ENCODE assay signal across 1 cellular context in the genomic region with DNA sequence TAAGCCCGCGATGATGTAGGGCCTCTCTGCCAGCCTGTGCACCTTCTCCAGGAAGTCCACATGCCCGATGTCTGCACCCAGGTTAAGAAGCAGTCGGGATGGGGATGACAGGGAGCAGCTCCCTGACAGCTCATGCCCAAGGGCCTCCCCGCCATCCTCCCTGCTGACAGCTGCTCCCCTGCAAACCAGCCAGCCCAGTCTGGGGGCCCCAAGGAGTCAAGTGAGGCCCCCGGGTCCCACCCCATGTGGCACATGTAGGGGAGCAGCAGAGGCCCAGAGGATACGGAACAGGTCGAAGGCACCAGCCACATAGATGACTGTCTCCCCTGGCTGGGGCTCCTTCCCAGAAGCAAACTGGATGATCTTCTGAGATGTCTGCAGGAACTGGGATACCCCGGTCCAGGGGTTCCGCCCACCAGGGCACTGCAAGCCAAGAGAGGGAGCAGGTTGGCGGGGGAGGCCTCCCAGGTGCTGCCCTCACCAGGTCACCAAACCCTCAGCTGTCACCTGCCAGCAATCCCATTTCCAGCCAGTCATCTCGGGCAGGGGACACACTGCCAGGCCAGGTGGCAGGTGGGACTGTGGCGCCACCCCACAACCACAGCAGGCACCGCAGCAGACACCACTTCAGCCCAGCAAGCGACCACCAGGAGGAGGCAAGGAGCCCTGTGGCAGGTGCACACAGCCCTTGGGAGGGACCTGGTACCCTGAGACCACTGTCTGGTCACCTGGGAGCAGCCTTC.
TF ChIP-seq lines count a peak whose summit lies in the region.

No MANE protein-coding gene starts in this region.

TF ChIP-seq in HCT116, 20 proteins besides CTCF, POLR2A, EP300 and RAD21 (continued from another document):
- TF ChIP-seq, protein P1, sequence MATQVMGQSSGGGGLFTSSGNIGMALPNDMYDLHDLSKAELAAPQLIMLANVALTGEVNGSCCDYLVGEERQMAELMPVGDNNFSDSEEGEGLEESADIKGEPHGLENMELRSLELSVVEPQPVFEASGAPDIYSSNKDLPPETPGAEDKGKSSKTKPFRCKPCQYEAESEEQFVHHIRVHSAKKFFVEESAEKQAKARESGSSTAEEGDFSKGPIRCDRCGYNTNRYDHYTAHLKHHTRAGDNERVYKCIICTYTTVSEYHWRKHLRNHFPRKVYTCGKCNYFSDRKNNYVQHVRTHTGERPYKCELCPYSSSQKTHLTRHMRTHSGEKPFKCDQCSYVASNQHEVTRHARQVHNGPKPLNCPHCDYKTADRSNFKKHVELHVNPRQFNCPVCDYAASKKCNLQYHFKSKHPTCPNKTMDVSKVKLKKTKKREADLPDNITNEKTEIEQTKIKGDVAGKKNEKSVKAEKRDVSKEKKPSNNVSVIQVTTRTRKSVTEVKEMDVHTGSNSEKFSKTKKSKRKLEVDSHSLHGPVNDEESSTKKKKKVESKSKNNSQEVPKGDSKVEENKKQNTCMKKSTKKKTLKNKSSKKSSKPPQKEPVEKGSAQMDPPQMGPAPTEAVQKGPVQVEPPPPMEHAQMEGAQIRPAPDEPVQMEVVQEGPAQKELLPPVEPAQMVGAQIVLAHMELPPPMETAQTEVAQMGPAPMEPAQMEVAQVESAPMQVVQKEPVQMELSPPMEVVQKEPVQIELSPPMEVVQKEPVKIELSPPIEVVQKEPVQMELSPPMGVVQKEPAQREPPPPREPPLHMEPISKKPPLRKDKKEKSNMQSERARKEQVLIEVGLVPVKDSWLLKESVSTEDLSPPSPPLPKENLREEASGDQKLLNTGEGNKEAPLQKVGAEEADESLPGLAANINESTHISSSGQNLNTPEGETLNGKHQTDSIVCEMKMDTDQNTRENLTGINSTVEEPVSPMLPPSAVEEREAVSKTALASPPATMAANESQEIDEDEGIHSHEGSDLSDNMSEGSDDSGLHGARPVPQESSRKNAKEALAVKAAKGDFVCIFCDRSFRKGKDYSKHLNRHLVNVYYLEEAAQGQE (IDR thresholded peaks at IDR 0.05; ENCODE audit: low read depth) = no peak
- TF ChIP-seq, protein P2, sequence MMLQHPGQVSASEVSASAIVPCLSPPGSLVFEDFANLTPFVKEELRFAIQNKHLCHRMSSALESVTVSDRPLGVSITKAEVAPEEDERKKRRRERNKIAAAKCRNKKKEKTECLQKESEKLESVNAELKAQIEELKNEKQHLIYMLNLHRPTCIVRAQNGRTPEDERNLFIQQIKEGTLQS (IDR thresholded peaks at IDR 0.05) = no peak
- TF ChIP-seq CBX3 (IDR thresholded peaks at IDR 0.05; ENCODE audit: low read depth) = no peak
- no peak for TF ChIP-seq EZH2 (IDR thresholded peaks at IDR 0.05)
